ENCODE assay signal across 20 cellular contexts in the genomic region with DNA sequence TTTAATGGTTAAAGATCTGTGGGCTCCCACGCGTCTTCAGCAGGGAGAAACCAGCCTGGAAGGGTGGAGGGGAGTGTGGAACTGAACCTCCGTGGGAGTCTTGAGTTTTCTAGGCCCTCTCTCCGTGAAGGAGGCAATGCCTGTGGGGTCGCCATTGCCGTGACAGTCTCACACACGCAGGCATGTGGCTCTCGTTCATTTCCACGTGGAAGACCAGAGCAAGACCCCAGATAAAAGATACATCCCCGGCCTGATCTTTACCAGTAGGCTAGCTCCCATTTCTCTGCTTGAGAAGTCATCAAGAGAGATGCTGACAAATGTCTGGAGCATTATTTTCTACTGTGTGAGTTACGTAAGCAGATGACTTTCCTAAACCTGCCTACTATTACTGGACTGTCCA.
"Had no signal": no experiment of that assay in that cellular context is flagged by ENCODE, and none has a peak within 500 bp of the region (broad histone marks: within the 10 kb centered on the region; RNA-seq: fewer than 3 reads in every experiment).

No MANE protein-coding gene starts in this region.

- H3K9me3 ChIP-seq: adrenal gland, lower lobe of right lung, right lobe of liver, transverse colon had no signal

- H3K27me3 Mint-ChIP-seq: activated CD4-positive, alpha-beta memory T cell treated with anti-CD3 and anti-CD28 coated beads, Interleukin-2, amount 10 ng/mL, durations not matched to agents 7 days and 5 days; activated naive CD4-positive, alpha-beta T cell treated with anti-CD3 and anti-CD28 coated beads, Interleukin-2, amount 50 U/mL, for 24 hours had no signal

- H3K27me3 ChIP-seq: adrenal gland, right lobe of liver, transverse colon had no signal

- H3K4me3 ChIP-seq: adrenal gland, lower lobe of right lung, right lobe of liver, smooth muscle cell, transverse colon had no signal

- H3K27ac Mint-ChIP-seq: activated CD4-positive, alpha-beta memory T cell treated with anti-CD3 and anti-CD28 coated beads, Interleukin-2, amount 10 ng/mL, durations not matched to agents 7 days and 5 days; activated naive CD4-positive, alpha-beta T cell treated with anti-CD3 and anti-CD28 coated beads, Interleukin-2, amount 50 U/mL, for 24 hours had no signal

- H3K4me2 ChIP-seq: smooth muscle cell had no signal

- H3K4me1 ChIP-seq: adrenal gland, lower lobe of right lung, right lobe of liver, transverse colon had no signal

- H3K4me3 Mint-ChIP-seq: activated CD4-positive, alpha-beta memory T cell treated with anti-CD3 and anti-CD28 coated beads, Interleukin-2, amount 10 ng/mL, durations not matched to agents 7 days and 5 days; activated naive CD4-positive, alpha-beta T cell treated with anti-CD3 and anti-CD28 coated beads, Interleukin-2, amount 50 U/mL, for 24 hours; activated T-cell treated with anti-CD3 and anti-CD28 coated beads, Interleukin-2, amount 50 U/mL, for 4 hours had no signal

- H3K36me3 ChIP-seq: adrenal gland, lower lobe of right lung, right lobe of liver, transverse colon had no signal

- ATAC-seq: activated T-cell treated with anti-CD3 and anti-CD28 coated beads, Interleukin-2, amount 50 U/mL, for 4 hours; left colon; lower lobe of right lung had no signal

- DNase-seq: activated CD4-positive, alpha-beta memory T cell treated with anti-CD3 and anti-CD28 coated beads, Interleukin-2, amount 10 ng/mL, durations not matched to agents 7 days and 5 days; activated CD4-positive, alpha-beta T cell treated with anti-CD3 and anti-CD28 coated beads for 1 hour; activated effector memory CD4-positive, alpha-beta T cell treated with Interleukin-2 at 50 U/mL for 16 hours; activated T-cell treated with anti-CD3 and anti-CD28 coated beads, Interleukin-2, amount 50 U/mL, for 4 hours; adrenal gland; central memory CD4-positive, alpha-beta T cell; cortex of kidney; effector CD8-positive, alpha-beta T cell; left colon; lower lobe of right lung; right lobe of liver; stimulated activated CD4-positive, alpha-beta T cell treated with anti-CD3 and anti-CD28 coated beads, Interleukin-4, amount 100 ng/mL, for 4 hours; stimulated activated CD8-positive, alpha-beta memory T cell treated with anti-CD3 and anti-CD28 coated beads, Interleukin-4, amount 100 ng/mL, for 48 hours; stimulated activated naive CD4-positive, alpha-beta T cell treated with Interleukin-2 at 50 U/mL for 16 hours; substantia nigra; transverse colon had no signal

- H3K4me1 Mint-ChIP-seq: activated CD4-positive, alpha-beta memory T cell treated with anti-CD3 and anti-CD28 coated beads, Interleukin-2, amount 10 ng/mL, durations not matched to agents 7 days and 5 days; activated naive CD4-positive, alpha-beta T cell treated with anti-CD3 and anti-CD28 coated beads, Interleukin-2, amount 50 U/mL, for 24 hours had no signal

- H3K27ac ChIP-seq: adrenal gland, lower lobe of right lung, right lobe of liver, transverse colon, VCaP had no signal

- FAIRE-seq: frontal cortex had no signal
